In genomic region chr1:30753660-30754123, GRCh38 we compare ENCODE assay signal across 12 cellular contexts. TPM values are rescaled to one million over a fixed set of nuclear protein-coding genes. Genes with fewer than 3 reads are reported as not detected.
DNase-seq lines count a peak whose midpoint lies in the region; ATAC-seq, FAIRE-seq and TF ChIP-seq lines count a peak whose summit lies in the region.
"Had no signal": no experiment of that assay in that cellular context is flagged by ENCODE, and none has a peak within 500 bp of the region (broad histone marks: within the 10 kb centered on the region; RNA-seq: fewer than 3 reads in every experiment).

No MANE protein-coding gene starts in this region.

- no peaks in the 10 kb centered on the region for H3K27me3 ChIP-seq in CD4-positive, CD25-positive, alpha-beta regulatory T cell (ENCODE audit: control insufficient read depth, insufficient read depth, low read length)
- peaks cover 32% of the 10 kb centered on the region for H3K27me3 ChIP-seq in left ventricle myocardium inferior (ENCODE audit: low read depth)

- POLR2A ChIA-PET in activated B cell treated with CpG ODN at 0.5 μM for 24 hours (lab: Charles Lee), result interaction anchor here (0.6 to 25.3 kb wide), 10 partner anchors 7 to 891 kb away, joined by 3 to 662 read pairs (median 24); partner anchors contain the start of genes MATN1 and PEF1

- CTCF ChIA-PET in activated B cell treated with CpG ODN at 0.5 μM for 24 hours (lab: Charles Lee), result interaction anchor here (2.8 to 3.6 kb wide), 3 partner anchors 9 to 34 kb away, joined by 19 to 28 read pairs (median 24); no protein-coding TSS in a partner anchor

- H3K4me3 ChIP-seq in CD4-positive, CD25-positive, alpha-beta regulatory T cell (ENCODE audit: low read depth, low read length), result peak overlapping the region; percentile 97
- H3K4me3 ChIP-seq in left ventricle myocardium inferior, result no peak overlapping the region

- no peak for TF ChIP-seq CTCF in activated B cell treated with CpG ODN at 0.5 μM for 24 hours (IDR thresholded peaks at IDR 0.05)
- no peak for TF ChIP-seq CTCF in left ventricle myocardium inferior (IDR thresholded peaks at IDR 0.05; ENCODE audit: borderline replicate concordance)

- peak; percentile 98 for FAIRE-seq in GM19239 (lab: Jason Lieb, UNC)

- H3K4me1 Mint-ChIP-seq in CD4-positive, CD25-positive, alpha-beta regulatory T cell, result peaks cover 11 to 89% (median 58%) of the 10 kb centered on the region in 4 donors
- H3K4me1 Mint-ChIP-seq in activated B cell treated with CpG ODN at 0.5 μM for 24 hours, result peaks cover 89% of the 10 kb centered on the region
- H3K4me1 Mint-ChIP-seq in naive B cell, result peaks cover 70 to 95% (median 84%) of the 10 kb centered on the region in 3 donors

- no peak for ATAC-seq in CD4-positive, CD25-positive, alpha-beta regulatory T cell (ENCODE audit: low read depth in 2 of 2)
- ATAC-seq in activated B cell treated with CpG ODN at 0.5 μM for 24 hours (ENCODE audit: low read depth) (peak; percentile 18), naive B cell (ENCODE audit: low read depth in 2 of 2) (peak; percentile 30 to 35), HG02885 (IDR thresholded peaks at IDR 0.05; ENCODE audit: poor library complexity, unreplicated experiment) (no peak), GM19328 (IDR thresholded peaks at IDR 0.05; ENCODE audit: unreplicated experiment) (no peak)

- intact Hi-C loops in activated B cell treated with CpG ODN at 0.5 μM for 24 hours (cut with micrococcal nuclease), result loop anchor here (1.0 kb wide), 3 partner anchors 10 to 128 kb away; no protein-coding TSS in a partner anchor
- intact Hi-C loops in left ventricle myocardium inferior (cut with micrococcal nuclease), result no loop called here

- no peaks in the 10 kb centered on the region for H3K9me3 ChIP-seq in CD4-positive, CD25-positive, alpha-beta regulatory T cell (ENCODE audit: control insufficient read depth in 2 of 2, low read length in 2 of 2)
- H3K9me3 ChIP-seq in left ventricle myocardium inferior (replicated peaks), result no peaks in the 10 kb centered on the region

- H3K9me3 Mint-ChIP-seq in CD4-positive, CD25-positive, alpha-beta regulatory T cell, result no peaks in the 10 kb centered on the region
- H3K9me3 Mint-ChIP-seq in activated B cell treated with CpG ODN at 0.5 μM for 24 hours (no peaks in the 10 kb centered on the region), naive B cell (no peaks in the 10 kb centered on the region)

- peak in 2 of 3 donors; percentile 59 to 70 for DNase-seq in CD4-positive, CD25-positive, alpha-beta regulatory T cell
- DNase-seq in GM19239 (ENCODE audit: insufficient read length, low spot score) (no peak), activated B cell treated with CpG ODN at 0.5 μM for 24 hours (no peak), naive B cell (peak; percentile 84), left ventricle myocardium inferior (no peak), NCI-H82 (lab: John Stamatoyannopoulos, UW) (no peak)
- DNase-seq: activated CD4-positive, alpha-beta T cell treated with anti-CD3 and anti-CD28 coated beads for 48 hours; NCI-H187 treated with DMSO at 0.1 percent for 48 hours had no signal

- peaks cover 29% of the 10 kb centered on the region for H3K36me3 Mint-ChIP-seq in CD4-positive, CD25-positive, alpha-beta regulatory T cell
- H3K36me3 Mint-ChIP-seq in activated B cell treated with CpG ODN at 0.5 μM for 24 hours (ENCODE audit: low read depth), result peaks cover 73% of the 10 kb centered on the region
- peaks cover 42 to 51% of the 10 kb centered on the region in 2 donors for H3K36me3 Mint-ChIP-seq in naive B cell

- peaks cover 8% of the 10 kb centered on the region for H3K36me3 ChIP-seq in CD4-positive, CD25-positive, alpha-beta regulatory T cell (ENCODE audit: control insufficient read depth, insufficient read depth, low read length)
- H3K36me3 ChIP-seq in left ventricle myocardium inferior, result no peaks in the 10 kb centered on the region

- peak overlapping the region; percentile 94 for H3K27ac ChIP-seq in CD4-positive, CD25-positive, alpha-beta regulatory T cell (ENCODE audit: insufficient read depth, low read length, poor library complexity, severe bottlenecking)
- H3K27ac ChIP-seq in left ventricle myocardium inferior (replicated peaks), result no peak overlapping the region
- H3K27ac ChIP-seq: RWPE1 had no signal

- peak overlapping the region; percentile 97 to 98 (median 98) for H3K27ac Mint-ChIP-seq in CD4-positive, CD25-positive, alpha-beta regulatory T cell
- H3K27ac Mint-ChIP-seq in activated B cell treated with CpG ODN at 0.5 μM for 24 hours (peak overlapping the region; percentile 96), naive B cell (peak overlapping the region; percentile 96 to 100 (median 100))

- H3K4me1 ChIP-seq in CD4-positive, CD25-positive, alpha-beta regulatory T cell (ENCODE audit: control insufficient read depth, insufficient read depth, low read length, poor library complexity, severe bottlenecking), result peaks cover 99% of the 10 kb centered on the region
- peaks cover 25% of the 10 kb centered on the region for H3K4me1 ChIP-seq in left ventricle myocardium inferior

- H3K27me3 Mint-ChIP-seq in CD4-positive, CD25-positive, alpha-beta regulatory T cell, result peaks cover 4% of the 10 kb centered on the region
- H3K27me3 Mint-ChIP-seq in activated B cell treated with CpG ODN at 0.5 μM for 24 hours (no peaks in the 10 kb centered on the region), naive B cell (no peaks in the 10 kb centered on the region)

- H3K4me3 Mint-ChIP-seq in CD4-positive, CD25-positive, alpha-beta regulatory T cell, result peak overlapping the region; percentile 94 to 99 (median 98)
- H3K4me3 Mint-ChIP-seq in activated B cell treated with CpG ODN at 0.5 μM for 24 hours, result peak overlapping the region; percentile 99
- H3K4me3 Mint-ChIP-seq in naive B cell, result peak overlapping the region; percentile 90 to 100 (median 99)

RNA-seq across cellular contexts. Expression of gene LAPTM5, which starts 3.9 kb away (rescaled TPM):
- 589 TPM for total RNA-seq in CD4-positive, CD25-positive, alpha-beta regulatory T cell
- 100 to 1,000 TPM; 552 to 687 (median 620) TPM for polyA plus RNA-seq in CD4-positive, CD25-positive, alpha-beta regulatory T cell
- total RNA-seq in activated B cell treated with CpG ODN at 0.5 μM for 24 hours (726 and 766 TPM in 2 replicates), left ventricle myocardium inferior (18.8 TPM)
- 1,000 to 10,000 TPM; 1,442 to 2,525 (median 1,701) TPM for polyA plus RNA-seq in naive B cell (ENCODE audit: low read depth in 6 of 6)

RNA-seq across cellular contexts. Expression of gene MATN1, which starts 30.3 kb away (rescaled TPM):
- total RNA-seq in CD4-positive, CD25-positive, alpha-beta regulatory T cell, result 1.9 TPM
- not detected for polyA plus RNA-seq in CD4-positive, CD25-positive, alpha-beta regulatory T cell
- 0.93 and 1.2 TPM in 2 replicates for total RNA-seq in activated B cell treated with CpG ODN at 0.5 μM for 24 hours
- 1 to 10 TPM in 2 of 6 donors, under 1 TPM in 4; 0.21 to 3.1 (median 0.39) TPM for polyA plus RNA-seq in naive B cell (ENCODE audit: low read depth in 6 of 6)
- total RNA-seq in left ventricle myocardium inferior, result not detected
- total RNA-seq: epithelial cell of proximal tubule had no signal

Comparison
In these comparisons a context has a peak if more than half of its experiments do, and no peak if none do; other contexts are left out.
1. ATAC-seq: peak in activated B cell treated with CpG ODN at 0.5 μM for 24 hours (single experiment) and naive B cell (2 of 2); none in CD4-positive, CD25-positive, alpha-beta regulatory T cell (0 of 2), HG02885 (single experiment) and GM19328 (single experiment).
2. DNase-seq: peak in CD4-positive, CD25-positive, alpha-beta regulatory T cell (2 of 3) and naive B cell (single experiment); none in GM19239 (single experiment), activated B cell treated with CpG ODN at 0.5 μM for 24 hours (single experiment), left ventricle myocardium inferior (single experiment) and NCI-H82 (single experiment).
3. RNA of gene LAPTM5, which starts 3.9 kb away (total RNA-seq): 726 to 766 TPM in activated B cell treated with CpG ODN at 0.5 μM for 24 hours and 589 TPM in CD4-positive, CD25-positive, alpha-beta regulatory T cell (single experiment); 18.8 TPM in left ventricle myocardium inferior (single experiment); every median in the first group is over 10 times any median in the second.
4. Peak in every context shown above with its lines, with median percentiles within 50 percentile points of each other: H3K27ac Mint-ChIP-seq and H3K4me3 Mint-ChIP-seq.